ENCODE assay signal across 8 cellular contexts in the genomic region with DNA sequence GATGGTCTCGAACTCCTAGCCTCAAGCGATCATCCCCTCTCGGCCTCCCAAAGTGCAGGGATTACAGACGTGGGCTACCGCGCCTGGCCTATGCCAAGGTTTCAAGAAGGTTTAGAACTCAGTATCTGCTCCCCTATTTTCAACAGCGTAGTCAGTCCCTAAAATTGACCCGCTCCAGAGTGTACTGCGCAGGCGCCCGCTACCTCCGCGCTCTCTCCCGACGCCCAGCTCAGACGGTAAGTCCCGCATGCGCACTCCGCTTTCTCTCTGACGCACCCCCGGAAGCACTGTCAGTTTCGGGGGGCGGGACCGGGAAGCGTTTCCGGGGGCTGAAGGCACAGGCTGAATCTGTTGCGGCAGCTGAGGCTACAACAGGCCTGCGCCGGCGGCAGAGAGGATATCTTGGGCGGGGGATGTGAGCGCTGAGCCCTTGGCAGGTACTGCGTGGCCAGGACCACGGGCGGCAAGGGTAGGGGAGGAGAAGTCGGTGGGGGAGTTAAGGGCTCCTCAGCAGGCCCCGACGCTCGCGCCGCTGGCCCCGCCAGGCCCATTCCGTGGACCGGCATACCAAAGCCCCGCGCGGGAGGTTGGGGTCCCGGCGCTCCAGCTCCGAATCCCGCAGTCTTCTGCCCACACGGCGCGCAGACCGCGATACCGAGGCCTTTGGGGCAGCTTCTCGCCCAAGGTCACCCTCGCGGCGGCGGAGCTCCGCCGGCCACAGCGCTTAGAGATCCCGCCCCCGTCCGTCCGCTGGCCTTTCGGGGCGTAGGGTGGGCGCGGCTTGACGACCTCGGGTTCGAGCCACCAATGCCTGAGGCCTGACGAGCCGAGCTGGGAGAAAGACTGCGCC. TPM values are rescaled to one million over a fixed set of nuclear protein-coding genes. Genes with fewer than 3 reads are reported as not detected.
A peak's percentile ranks its signal among the peaks of the same experiment; 100 is the strongest.
DNase-seq lines count a peak whose midpoint lies in the region; ATAC-seq and TF ChIP-seq lines count a peak whose summit lies in the region.

A gene with protein sequence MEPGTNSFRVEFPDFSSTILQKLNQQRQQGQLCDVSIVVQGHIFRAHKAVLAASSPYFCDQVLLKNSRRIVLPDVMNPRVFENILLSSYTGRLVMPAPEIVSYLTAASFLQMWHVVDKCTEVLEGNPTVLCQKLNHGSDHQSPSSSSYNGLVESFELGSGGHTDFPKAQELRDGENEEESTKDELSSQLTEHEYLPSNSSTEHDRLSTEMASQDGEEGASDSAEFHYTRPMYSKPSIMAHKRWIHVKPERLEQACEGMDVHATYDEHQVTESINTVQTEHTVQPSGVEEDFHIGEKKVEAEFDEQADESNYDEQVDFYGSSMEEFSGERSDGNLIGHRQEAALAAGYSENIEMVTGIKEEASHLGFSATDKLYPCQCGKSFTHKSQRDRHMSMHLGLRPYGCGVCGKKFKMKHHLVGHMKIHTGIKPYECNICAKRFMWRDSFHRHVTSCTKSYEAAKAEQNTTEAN (plus strand): TSS at position 345 of the 850 bp plus-strand sequence. CDS start 27,470 bp downstream, outside the sequence.

- intact Hi-C loops in Right ventricle myocardium inferior (cut with DNase I), result no loop called here
- intact Hi-C loops in ovary (cut with DNase I), result no loop called here

- WGBS in ovary, 3 donors, result 1 to 3% (median 2%) methylated on average over 60 to 79 of the region's 79 CpGs
- WGBS in thymus, result 2% methylated on average over 79 of the region's 79 CpGs

- H3K9me3 ChIP-seq in ovary (no peaks in the 10 kb centered on the region), thymus (ENCODE audit: control insufficient read depth) (no peaks in the 10 kb centered on the region)

- peaks cover 5% of the 10 kb centered on the region for H3K4me1 ChIP-seq in ovary (ENCODE audit: insufficient read depth)
- peaks cover 5% of the 10 kb centered on the region for H3K4me1 ChIP-seq in thymus (ENCODE audit: control insufficient read depth, insufficient read depth, low read length)

- DNase-seq in GM12864 (ENCODE audit: low read depth), result peak; percentile 89
- peak; percentile 95 for DNase-seq in NCI-H1436 (lab: John Stamatoyannopoulos, UW)
- DNase-seq in SW480 (ENCODE audit: low spot score), result peak; percentile 92
- peak; percentile 97 for DNase-seq in activated naive CD8-positive, alpha-beta T cell treated with anti-CD3 and anti-CD28 coated beads, Interleukin-2, amount 50 U/mL, for 16 hours (ENCODE audit: low read depth, low spot score)
- DNase-seq in Right ventricle myocardium inferior (ENCODE audit: missing footprints), result peak; percentile 98
- peak; percentile 95 to 98 (median 97) for DNase-seq in ovary

- TF ChIP-seq POLR2A in ovary (IDR thresholded peaks at IDR 0.05), result peak; percentile 67

- ATAC-seq in HG02759 (IDR thresholded peaks at IDR 0.05; ENCODE audit: unreplicated experiment) (peak; percentile 81), Right ventricle myocardium inferior (peak; percentile 94)

- H3K36me3 ChIP-seq in ovary (no peaks in the 10 kb centered on the region), thymus (ENCODE audit: control insufficient read depth, insufficient read depth) (peaks cover 4% of the 10 kb centered on the region)

- H3K27ac ChIP-seq in ovary (peak within 1 kb of the TSS; percentile 43 to 65), thymus (ENCODE audit: low read depth) (peak within 1 kb of the TSS; percentile 89)

- H3K4me3 ChIP-seq in GM12864 (ENCODE audit: low read depth, low read length), result peak within 1 kb of the TSS; percentile 68
- peak within 1 kb of the TSS; percentile 97 for H3K4me3 ChIP-seq in ovary
- peak within 1 kb of the TSS; percentile 71 for H3K4me3 ChIP-seq in thymus (ENCODE audit: low read length)

- TF ChIP-seq CTCF in GM12864 (IDR thresholded peaks at IDR 0.05; ENCODE audit: low read depth, low read length, missing control alignments) (no peak), ovary (IDR thresholded peaks at IDR 0.05) (no peak)

- TF ChIP-seq EP300 in ovary (IDR thresholded peaks at IDR 0.05), result no peak

- H3K27me3 ChIP-seq in ovary (no peaks in the 10 kb centered on the region), thymus (ENCODE audit: control insufficient read depth, insufficient read depth) (no peaks in the 10 kb centered on the region)

RNA-seq across cellular contexts. Expression of the gene that starts here (rescaled TPM):
- total RNA-seq in Right ventricle myocardium inferior (35.1 TPM), ovary (10 to 100 TPM in 5 of 7 donors, 1 to 10 TPM in 2; 6.1 to 33.3 (median 17.1) TPM)
- polyA plus RNA-seq in ovary (1 to 10 TPM; 5.0 to 7.3 TPM), thymus (4.5 TPM)

Comparison
In these comparisons a context has a peak if more than half of its experiments do, and no peak if none do; other contexts are left out.
1. Peak in every context shown above with its lines: DNase-seq, ATAC-seq, H3K4me3 ChIP-seq and H3K27ac ChIP-seq.